ENCODE assay signal across 8 cellular contexts in genomic region chr1:200738733-200739498, GRCh38. TPM values are rescaled to one million over a fixed set of nuclear protein-coding genes. Genes with fewer than 3 reads are reported as not detected.
DNase-seq lines count a peak whose midpoint lies in the region; ATAC-seq and TF ChIP-seq lines count a peak whose summit lies in the region.

TSS of gene CAMSAP2 (plus strand) at chr1:200738893. CDS start at chr1:200739828, 935 bp downstream.

- H3K27ac ChIP-seq in BLaER1 (peak within 1 kb of the TSS; percentile 88), HL-60 (replicated peaks) (no peak within 1 kb of the TSS), OCI-LY3 (ENCODE audit: low read length) (peak within 1 kb of the TSS; percentile 45), epithelial cell of prostate (peak within 1 kb of the TSS; percentile 99)

- H4K20me1 ChIP-seq in BLaER1 (no peaks in the 10 kb centered on the region; the same call in 1 of the 2 replicates), OCI-LY3 (ENCODE audit: insufficient read depth, low read length) (peaks cover 7% of the 10 kb centered on the region; the same call in 1 of the 2 replicates)

- H3K9ac ChIP-seq in BLaER1: peak within 1 kb of the TSS; percentile 87
- H3K9ac ChIP-seq in OCI-LY3 (ENCODE audit: low read length): peak within 1 kb of the TSS; percentile 82

- no peaks in the 10 kb centered on the region for H3K27me3 ChIP-seq in BLaER1
- peaks cover 33% of the 10 kb centered on the region for H3K27me3 ChIP-seq in HL-60 (ENCODE audit: insufficient read depth, poor library complexity, severe bottlenecking)
- H3K27me3 ChIP-seq in OCI-LY3 (ENCODE audit: low read depth, low read length): no peaks in the 10 kb centered on the region

- H3K9me3 ChIP-seq in BLaER1 (no peaks in the 10 kb centered on the region), OCI-LY3 (ENCODE audit: insufficient read depth, low read length) (no peaks in the 10 kb centered on the region), mucosa of descending colon (no peaks in the 10 kb centered on the region)

- H3K4me3 ChIP-seq in BLaER1 (peak within 1 kb of the TSS; percentile 93), HL-60 (replicated peaks; ENCODE audit: insufficient read depth, low read length) (peak within 1 kb of the TSS; percentile 81), OCI-LY3 (ENCODE audit: low read length) (peak within 1 kb of the TSS; percentile 90), mucosa of descending colon (peak within 1 kb of the TSS; percentile 56)

- H3K36me3 ChIP-seq in BLaER1 (no peaks in the 10 kb centered on the region), OCI-LY3 (replicated peaks; ENCODE audit: low read depth, low read length) (no peaks in the 10 kb centered on the region), mucosa of descending colon (ENCODE audit: low read depth) (no peaks in the 10 kb centered on the region)

- peaks cover 25% of the 10 kb centered on the region for H3K79me2 ChIP-seq in OCI-LY3 (ENCODE audit: low read length)

- H2AFZ ChIP-seq in OCI-LY3 (ENCODE audit: low read depth, low read length): peak within 1 kb of the TSS; percentile 99

- DNase-seq in HL-60 (ENCODE audit: low read depth in 1 of 2, low spot score in 1 of 2): peak; percentile 13 to 32
- peak; percentile 76 for DNase-seq in activated T-cell treated with anti-CD3 and anti-CD28 coated beads, Interleukin-2, amount 50 U/mL, for 1 hour
- DNase-seq in epithelial cell of prostate (ENCODE audit: low read depth, low spot score): peak; percentile 27
- peak; percentile 79 to 88 (median 83) for DNase-seq in mucosa of descending colon
- peak; percentile 21 to 45 for DNase-seq in stimulated activated CD8-positive, alpha-beta memory T cell treated with anti-CD3 and anti-CD28 coated beads, Interleukin-4, amount 100 ng/mL, for 1 hour (ENCODE audit: low read depth in 2 of 2, low spot score in 1 of 2)

- H3K4me1 ChIP-seq in BLaER1: peaks cover 36% of the 10 kb centered on the region
- peaks cover 32% of the 10 kb centered on the region for H3K4me1 ChIP-seq in OCI-LY3 (ENCODE audit: low read length)
- peaks cover 13% of the 10 kb centered on the region for H3K4me1 ChIP-seq in mucosa of descending colon (ENCODE audit: low read depth)

- TF ChIP-seq CTCF in HL-60 (IDR thresholded peaks at IDR 0.05; ENCODE audit: insufficient read depth, low read length): no peak
- no peak for TF ChIP-seq CTCF in OCI-LY3 (IDR thresholded peaks at IDR 0.05; ENCODE audit: low read depth, low read length)
- TF ChIP-seq CTCF in mucosa of descending colon (IDR thresholded peaks at IDR 0.05): no peak

- peak within 1 kb of the TSS; percentile 92 for H3K4me2 ChIP-seq in BLaER1
- H3K4me2 ChIP-seq in OCI-LY3 (ENCODE audit: low read length): peak within 1 kb of the TSS; percentile 96

- intact Hi-C loops in mucosa of descending colon (cut with DNase I, micrococcal nuclease): loop anchor here in 1 of 2 donors (5.0 kb wide), 1 partner anchor 67 kb away; no protein-coding TSS in a partner anchor

- ATAC-seq in GM19351 (IDR thresholded peaks at IDR 0.05; ENCODE audit: unreplicated experiment) (peak; percentile 58), mucosa of descending colon (peak; percentile 86)

RNA-seq across cellular contexts. Expression of gene CAMSAP2, which starts in this region (rescaled TPM):
- total RNA-seq in mucosa of descending colon: 10 to 100 TPM in 1 of 3 donors, 1 to 10 TPM in 2; 5.0 to 34.0 (median 7.1) TPM

Comparison
In these comparisons a context has a peak if more than half of its experiments do, and no peak if none do; other contexts are left out.
1. DNase-seq: peak in every context shown above with its lines; median percentile 83 in mucosa of descending colon; 76 in activated T-cell treated with anti-CD3 and anti-CD28 coated beads, Interleukin-2, amount 50 U/mL, for 1 hour; 33 in stimulated activated CD8-positive, alpha-beta memory T cell treated with anti-CD3 and anti-CD28 coated beads, Interleukin-4, amount 100 ng/mL, for 1 hour; 27 in epithelial cell of prostate; 22 in HL-60.